8 cellular contexts compared by ENCODE assay signal in genomic region chr5:133050500-133050899, GRCh38. TPM values are rescaled to one million over a fixed set of nuclear protein-coding genes. Genes with fewer than 3 reads are reported as not detected.
DNase-seq lines count a peak whose midpoint lies in the region; ATAC-seq, FAIRE-seq and TF ChIP-seq lines count a peak whose summit lies in the region.

No MANE protein-coding gene starts in this region.

- no peaks in the 10 kb centered on the region for H3K9me3 ChIP-seq in mucosa of rectum (ENCODE audit: control insufficient read depth in 2 of 2, low read length in 2 of 2)

- no peak for FAIRE-seq in bronchial epithelial cell (lab: Jason Lieb, UNC)

- ATAC-seq in HG02884 (IDR thresholded peaks at IDR 0.05; ENCODE audit: unreplicated experiment), result no peak

- no peak for DNase-seq in Jurkat, Clone E6-1 (ENCODE audit: low read depth, low spot score)
- DNase-seq in bronchial epithelial cell (ENCODE audit: low read depth) (no peak), germinal center (ENCODE audit: low spot score) (no peak), NCI-H1436 treated with DMSO at 0.1 percent for 48 hours (lab: John Stamatoyannopoulos, UW) (no peak), dedifferentiated amniotic fluid mesenchymal stem cell (ENCODE audit: extremely low spot score) (no peak)

- no peak for TF ChIP-seq CTCF in bronchial epithelial cell (IDR thresholded peaks at IDR 0.05; ENCODE audit: insufficient read depth, low read length, severe bottlenecking)

- H2AFZ ChIP-seq in ACC112 (ENCODE audit: low read length, unreplicated experiment), result no peak overlapping the region

- H3K27ac ChIP-seq in ACC112 (ENCODE audit: low read depth, low read length) (peak overlapping the region; percentile 88), mucosa of rectum (ENCODE audit: low read depth in 2 of 2, low read length in 2 of 2) (peak overlapping the region; percentile 98 to 99)

- no peaks in the 10 kb centered on the region for H3K36me3 ChIP-seq in ACC112 (ENCODE audit: insufficient read depth, low read length)
- H3K36me3 ChIP-seq in bronchial epithelial cell (ENCODE audit: control insufficient read depth, insufficient read depth, low read length), result peaks cover 1% of the 10 kb centered on the region
- no peaks in the 10 kb centered on the region for H3K36me3 ChIP-seq in mucosa of rectum (ENCODE audit: control insufficient read depth in 2 of 2, insufficient read depth in 2 of 2, low read length in 2 of 2)

- H3K4me1 ChIP-seq in ACC112 (ENCODE audit: control insufficient read depth, insufficient read depth, low read length, unreplicated experiment), result peaks cover 25% of the 10 kb centered on the region
- H3K4me1 ChIP-seq in mucosa of rectum (ENCODE audit: control insufficient read depth in 2 of 2, insufficient read depth in 2 of 2, low read length in 2 of 2), result peaks cover 29 to 36% of the 10 kb centered on the region in 2 donors

- H3K27me3 ChIP-seq in ACC112 (ENCODE audit: insufficient read depth, low read length) (no peaks in the 10 kb centered on the region), bronchial epithelial cell (ENCODE audit: control insufficient read depth, insufficient read depth, low read length) (no peaks in the 10 kb centered on the region), mucosa of rectum (ENCODE audit: control insufficient read depth in 2 of 2, insufficient read depth in 2 of 2, low read length in 2 of 2) (no peaks in the 10 kb centered on the region)

- peaks cover 47% of the 10 kb centered on the region for H3K79me2 ChIP-seq in ACC112 (ENCODE audit: control insufficient read depth, insufficient read depth, low read length, unreplicated experiment)

- peak overlapping the region; percentile 99 for H3K4me3 ChIP-seq in ACC112 (ENCODE audit: low read depth, low read length)
- H3K4me3 ChIP-seq in Jurkat, Clone E6-1 (ENCODE audit: low read length), result peak overlapping the region; percentile 99
- H3K4me3 ChIP-seq in bronchial epithelial cell (ENCODE audit: low read depth, low read length), result peak overlapping the region; percentile 82
- peak overlapping the region; percentile 92 to 97 for H3K4me3 ChIP-seq in mucosa of rectum (ENCODE audit: low read length in 2 of 2)

- H3K9ac ChIP-seq in mucosa of rectum (ENCODE audit: low read depth in 1 of 2, low read length in 2 of 2), result peak overlapping the region; percentile 97 to 99

RNA-seq across cellular contexts. Expression of gene HSPA4, which starts 1.3 kb away (rescaled TPM):
- polyA plus RNA-seq in Jurkat, Clone E6-1 (2012; ENCODE audit: insufficient read depth, insufficient read length), result 222 TPM
- 122 and 142 TPM in 2 replicates for total RNA-seq in bronchial epithelial cell

RNA-seq across cellular contexts. Expression of gene ZCCHC10, which starts 24.2 kb away (rescaled TPM):
- 55.2 TPM for polyA plus RNA-seq in Jurkat, Clone E6-1 (2012; ENCODE audit: insufficient read depth, insufficient read length)
- 8.2 and 17.2 TPM in 2 replicates for total RNA-seq in bronchial epithelial cell
